Comparison of ENCODE assay signal across 1 cellular context in genomic region chr15:55362641-55363040, GRCh38.
TF ChIP-seq lines count a peak whose summit lies in the region.

No MANE protein-coding gene starts in this region.

TF ChIP-seq in WTC11, 78 proteins besides CTCF, POLR2A, EP300 and RAD21 (continued from another document):
- TF ChIP-seq PRDM15 (CRISPR knock-in tag; IDR thresholded peaks at IDR 0.05) (no peak), ZNF423 (CRISPR knock-in tag; IDR thresholded peaks at IDR 0.05) (no peak)
